In genomic region chr10:73168486-73168844, GRCh38 we compare ENCODE assay signal across 8 cellular contexts. TPM values are rescaled to one million over a fixed set of nuclear protein-coding genes. Genes with fewer than 3 reads are reported as not detected.
DNase-seq lines count a peak whose midpoint lies in the region; ATAC-seq lines count a peak whose summit lies in the region.

No MANE protein-coding gene starts in this region.

- H3K9ac ChIP-seq in iPS-20b (ENCODE audit: low read depth, low read length) (peak overlapping the region; percentile 92), stomach smooth muscle (ENCODE audit: low read length in 2 of 2) (peak overlapping the region; percentile 100)

- H3K27ac Mint-ChIP-seq in activated naive CD8-positive, alpha-beta T cell treated with anti-CD3 and anti-CD28 coated beads for 36 hours: peak overlapping the region; percentile 86

- no peaks in the 10 kb centered on the region for H3K27me3 ChIP-seq in iPS-20b (ENCODE audit: insufficient read depth, low read length)
- H3K27me3 ChIP-seq in stomach smooth muscle (ENCODE audit: control insufficient read depth in 1 of 2, insufficient read depth in 2 of 2, low read length in 2 of 2): no peaks in the 10 kb centered on the region

- H3K36me3 Mint-ChIP-seq in activated naive CD8-positive, alpha-beta T cell treated with anti-CD3 and anti-CD28 coated beads for 36 hours: peaks cover 26% of the 10 kb centered on the region

- no peaks in the 10 kb centered on the region for H3K9me3 Mint-ChIP-seq in activated naive CD8-positive, alpha-beta T cell treated with anti-CD3 and anti-CD28 coated beads for 36 hours

- peaks cover 7% of the 10 kb centered on the region; the same call in 1 of the 2 replicates for H3K36me3 ChIP-seq in iPS-20b (ENCODE audit: insufficient read depth, low read depth, low read length)
- no peaks in the 10 kb centered on the region for H3K36me3 ChIP-seq in stomach smooth muscle (ENCODE audit: control insufficient read depth in 2 of 2, insufficient read depth in 2 of 2, low read length in 2 of 2)

- DNase-seq in NCI-H510A treated with DMSO at 0.1 percent for 48 hours (lab: John Stamatoyannopoulos, UW) (peak; percentile 13), NCI-H510A (lab: John Stamatoyannopoulos, UW) (no peak), MV-4-11 (lab: John Stamatoyannopoulos, UW) (no peak), Ammon's horn (ENCODE audit: low spot score) (no peak)
- no peak for DNase-seq in activated naive CD8-positive, alpha-beta T cell treated with anti-CD3 and anti-CD28 coated beads for 36 hours

- H3K4me1 Mint-ChIP-seq in activated naive CD8-positive, alpha-beta T cell treated with anti-CD3 and anti-CD28 coated beads for 36 hours: peaks cover 33% of the 10 kb centered on the region

- H3K9me3 ChIP-seq in iPS-20b (ENCODE audit: insufficient read depth, low read depth, low read length) (no peaks in the 10 kb centered on the region), stomach smooth muscle (ENCODE audit: control insufficient read depth in 2 of 2, low read length in 2 of 2) (no peaks in the 10 kb centered on the region)

- H3K27me3 Mint-ChIP-seq in activated naive CD8-positive, alpha-beta T cell treated with anti-CD3 and anti-CD28 coated beads for 36 hours: no peaks in the 10 kb centered on the region

- peak overlapping the region; percentile 93 for H3K4me3 ChIP-seq in iPS-20b (ENCODE audit: low read length)
- H3K4me3 ChIP-seq in stomach smooth muscle (ENCODE audit: low read length in 2 of 2): peak overlapping the region; percentile 99 to 100

- H3K4me1 ChIP-seq in iPS-20b (ENCODE audit: insufficient read depth, low read length) (no peaks in the 10 kb centered on the region), stomach smooth muscle (ENCODE audit: control insufficient read depth, insufficient read depth, low read length) (peaks cover 4% of the 10 kb centered on the region)

- H3K27ac ChIP-seq in iPS-20b (ENCODE audit: low read length) (peak overlapping the region; percentile 91), stomach smooth muscle (ENCODE audit: low read length) (peak overlapping the region; percentile 97)

- H3K4me3 Mint-ChIP-seq in activated naive CD8-positive, alpha-beta T cell treated with anti-CD3 and anti-CD28 coated beads for 36 hours: peak overlapping the region; percentile 100

- peak; percentile 20 for ATAC-seq in HG03139 (IDR thresholded peaks at IDR 0.05; ENCODE audit: unreplicated experiment)

RNA-seq across cellular contexts. Expression of gene FAM149B1, which starts 0.5 kb away (rescaled TPM):
- total RNA-seq in activated naive CD8-positive, alpha-beta T cell treated with anti-CD3 and anti-CD28 coated beads for 36 hours: 10 to 100 TPM; 11.1 to 12.6 TPM

RNA-seq across cellular contexts. Expression of gene ECD, which starts 0.7 kb away (rescaled TPM):
- total RNA-seq in activated naive CD8-positive, alpha-beta T cell treated with anti-CD3 and anti-CD28 coated beads for 36 hours: 10 to 100 TPM; 39.2 to 39.8 TPM

RNA-seq across cellular contexts. Expression of gene NUDT13, which starts 58.2 kb away (rescaled TPM):
- total RNA-seq in activated naive CD8-positive, alpha-beta T cell treated with anti-CD3 and anti-CD28 coated beads for 36 hours: 1 to 10 TPM; 1.2 to 1.4 TPM
